ENCODE assay signal across 28 cellular contexts in the genomic region with DNA sequence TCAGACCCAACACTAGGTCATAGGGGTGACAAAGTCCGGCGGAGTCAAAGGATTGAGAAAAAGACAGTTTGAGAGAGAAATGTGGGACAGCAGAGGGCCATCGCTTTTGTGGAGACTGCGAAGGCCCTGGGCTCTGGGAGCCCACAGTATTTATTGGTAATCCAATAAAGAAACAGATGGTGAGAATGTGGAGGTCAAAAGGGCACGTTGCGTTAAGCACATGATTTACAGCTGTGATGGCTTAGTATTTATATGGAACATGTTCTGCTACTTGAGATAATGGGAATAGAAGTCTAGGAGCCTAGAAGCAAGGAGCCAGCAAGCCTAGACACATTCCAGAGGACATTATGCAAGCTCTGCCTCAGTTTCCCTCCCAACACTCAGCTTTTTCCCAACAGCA.
DNase-seq lines count a peak whose midpoint lies in the region; ATAC-seq lines count a peak whose summit lies in the region.
"Had no signal": no experiment of that assay in that cellular context is flagged by ENCODE, and none has a peak within 500 bp of the region (broad histone marks: within the 10 kb centered on the region; RNA-seq: fewer than 3 reads in every experiment).

No MANE protein-coding gene starts in this region.

- no peaks in the 10 kb centered on the region for H3K27me3 ChIP-seq in skeletal muscle satellite cell (ENCODE audit: control insufficient read depth, insufficient read depth, low read length)
- H3K27me3 ChIP-seq: heart right ventricle, Peyer's patch, SJCRH30, stomach, tibial nerve had no signal

- ATAC-seq in GM18511 (IDR thresholded peaks at IDR 0.05; ENCODE audit: unreplicated experiment): no peak
- ATAC-seq: activated CD8-positive, alpha-beta T cell treated with anti-CD3 and anti-CD28 coated beads, Interleukin-2, amount 10 ng/mL, durations not matched to agents 7 days and 5 days; heart right ventricle; left colon; natural killer cell treated with Interleukin-12 subunit alpha and Interleukin-12 subunit beta and Interleukin-15 and Interleukin-18, amount 100 ng/mL, for 72 hours had no signal

- H3K4me3 ChIP-seq in skeletal muscle satellite cell (ENCODE audit: low read length): no peak overlapping the region
- H3K4me3 ChIP-seq: heart right ventricle, Peyer's patch, SJCRH30, stomach, tibial nerve had no signal

- DNase-seq in DMS 273 (lab: John Stamatoyannopoulos, UW; ENCODE audit: unreplicated experiment) (peak; percentile 23), DMS 273 treated with DMSO at 0.1 percent for 48 hours (lab: John Stamatoyannopoulos, UW) (no peak), NCI-H82 treated with DMSO at 0.1 percent for 48 hours (lab: John Stamatoyannopoulos, UW; ENCODE audit: unreplicated experiment) (peak; percentile 96), iris pigment epithelial cell (ENCODE audit: low read depth) (peak; percentile 18), kidney tubule cell (ENCODE audit: low spot score) (no peak)
- DNase-seq in activated naive CD4-positive, alpha-beta T cell treated with anti-CD3 and anti-CD28 coated beads, Interleukin-2, amount 50 U/mL, for 16 hours: no peak
- DNase-seq: activated CD4-positive, alpha-beta T cell treated with anti-CD3 and anti-CD28 coated beads for 1 hour; activated CD8-positive, alpha-beta T cell treated with anti-CD3 and anti-CD28 coated beads, Interleukin-2, amount 10 ng/mL, durations not matched to agents 7 days and 5 days; activated effector memory CD4-positive, alpha-beta T cell treated with Interleukin-2 at 50 U/mL for 16 hours; activated T-cell treated with anti-CD3 and anti-CD28 coated beads for 4 hours; CD4-positive, alpha-beta memory T cell; GF-D8; H7; heart right ventricle; left colon; midbrain; NCI-H1092; NCI-H2029; NCI-H226; NK-92 treated with Interleukin-12 subunit alpha and Interleukin-12 subunit beta, amount 100 ng/mL, for 24 hours; Peyer's patch; stimulated activated CD8-positive, alpha-beta memory T cell treated with anti-CD3 and anti-CD28 coated beads, Interleukin-4, amount 100 ng/mL, for 48 hours; stomach had no signal

- H3K9me3 ChIP-seq in skeletal muscle satellite cell (replicated peaks; ENCODE audit: low read length): no peaks in the 10 kb centered on the region
- H3K9me3 ChIP-seq: SJCRH30, tibial nerve had no signal

- H3K4me1 ChIP-seq in skeletal muscle satellite cell (ENCODE audit: control insufficient read depth, insufficient read depth, low read length): no peaks in the 10 kb centered on the region
- H3K4me1 ChIP-seq: heart right ventricle, Peyer's patch, SJCRH30, stomach, tibial nerve had no signal

- H3K36me3 ChIP-seq in skeletal muscle satellite cell (ENCODE audit: insufficient read depth, low read length): no peaks in the 10 kb centered on the region
- H3K36me3 ChIP-seq: heart right ventricle, Peyer's patch, SJCRH30, stomach, tibial nerve had no signal

- peak overlapping the region; percentile 62 for H3K4me2 ChIP-seq in skeletal muscle satellite cell (ENCODE audit: low read length)

- no peak overlapping the region for H3K9ac ChIP-seq in skeletal muscle satellite cell (ENCODE audit: low read depth, low read length)

Comparison
In these comparisons a context has a peak if more than half of its experiments do, and no peak if none do; other contexts are left out.
1. DNase-seq: peak in DMS 273 (single experiment), NCI-H82 treated with DMSO at 0.1 percent for 48 hours (single experiment) and iris pigment epithelial cell (single experiment); none in DMS 273 treated with DMSO at 0.1 percent for 48 hours (single experiment), activated naive CD4-positive, alpha-beta T cell treated with anti-CD3 and anti-CD28 coated beads, Interleukin-2, amount 50 U/mL, for 16 hours (single experiment) and kidney tubule cell (single experiment).